Comparison of ENCODE assay signal across 8 cellular contexts in genomic region chr18:71398530-71398929, GRCh38.
A peak's percentile ranks its signal among the peaks of the same experiment; 100 is the strongest.
DNase-seq lines count a peak whose midpoint lies in the region; ATAC-seq, FAIRE-seq and TF ChIP-seq lines count a peak whose summit lies in the region.

No MANE protein-coding gene starts in this region.

- FAIRE-seq in astrocyte (lab: Jason Lieb, UNC) = no peak
- FAIRE-seq in small intestine (lab: Jason Lieb, UNC) = no peak

- H3K9me3 ChIP-seq in astrocyte (ENCODE audit: insufficient read depth, low read depth, low read length) = no peaks in the 10 kb centered on the region
- H3K9me3 ChIP-seq in small intestine (ENCODE audit: control insufficient read depth, low read depth) = no peaks in the 10 kb centered on the region

- no peaks in the 10 kb centered on the region for H3K4me1 Mint-ChIP-seq in GM23338
- no peaks in the 10 kb centered on the region for H3K4me1 Mint-ChIP-seq in astrocyte (ENCODE audit: low read depth, unreplicated experiment)

- H3K9me3 Mint-ChIP-seq in GM23338 = peaks cover 87% of the 10 kb centered on the region
- peaks cover 3% of the 10 kb centered on the region for H3K9me3 Mint-ChIP-seq in astrocyte (ENCODE audit: unreplicated experiment)

- no peaks in the 10 kb centered on the region for H3F3A ChIP-seq in GM23338 (replicated peaks; ENCODE audit: low read depth)

- H3K36me3 Mint-ChIP-seq in GM23338 (ENCODE audit: low read depth) = peaks cover 23% of the 10 kb centered on the region
- no peaks in the 10 kb centered on the region for H3K36me3 Mint-ChIP-seq in astrocyte (ENCODE audit: low read depth, unreplicated experiment)

- H3K9me2 ChIP-seq in GM23338 (ENCODE audit: insufficient read depth) = no peaks in the 10 kb centered on the region

- DNase-seq in GM23338 (ENCODE audit: low spot score) = peak; percentile 1
- DNase-seq in NCI-H2081 (lab: John Stamatoyannopoulos, UW) = peak; percentile 37 to 62
- peak; percentile 3 for DNase-seq in astrocyte (ENCODE audit: low read depth)
- peak; percentile 80 for DNase-seq in midbrain (lab: John Stamatoyannopoulos, UW)
- DNase-seq in NOMO-1 treated with dmso at 0.1 percent for 144 hours (lab: John Stamatoyannopoulos, UW; ENCODE audit: unreplicated experiment) = no peak
- DNase-seq in small intestine = no peak
- no peak for DNase-seq in stimulated activated CD4-positive, alpha-beta T cell treated with anti-CD3 and anti-CD28 coated beads, Interleukin-2, amount 100 ng/mL, for 48 hours
- DNase-seq in HCEC 1CT = no peak

- H3K27ac ChIP-seq in GM23338 (ENCODE audit: low read depth) = no peak overlapping the region
- H3K27ac ChIP-seq in astrocyte (ENCODE audit: low read depth, low read length) = no peak overlapping the region
- H3K27ac ChIP-seq in small intestine (ENCODE audit: low read depth in 1 of 2, low read length in 1 of 2) = no peak overlapping the region

- H3K79me2 ChIP-seq in GM23338 (replicated peaks; ENCODE audit: insufficient read depth) (no peaks in the 10 kb centered on the region), astrocyte (ENCODE audit: insufficient read depth, low read length) (no peaks in the 10 kb centered on the region)

- H3K36me3 ChIP-seq in GM23338 (ENCODE audit: insufficient read depth) (peaks cover 9% of the 10 kb centered on the region), astrocyte (ENCODE audit: insufficient read depth, low read length) (no peaks in the 10 kb centered on the region), small intestine (ENCODE audit: control insufficient read depth in 2 of 2, insufficient read depth in 2 of 2, low read length in 2 of 2) (no peaks in the 10 kb centered on the region)

- no peaks in the 10 kb centered on the region for H3K27me3 ChIP-seq in GM23338 (ENCODE audit: insufficient read depth)
- H3K27me3 ChIP-seq in astrocyte (ENCODE audit: insufficient read depth, low read length) = no peaks in the 10 kb centered on the region
- no peaks in the 10 kb centered on the region for H3K27me3 ChIP-seq in small intestine (ENCODE audit: control insufficient read depth in 2 of 2, insufficient read depth in 2 of 2, low read length in 2 of 2)

- no peak overlapping the region for H3K27ac Mint-ChIP-seq in GM23338
- no peak overlapping the region for H3K27ac Mint-ChIP-seq in astrocyte (ENCODE audit: unreplicated experiment)

- 27 to 54% (median 35%) methylated on average over 4 of the region's 4 CpGs for WGBS in small intestine, 3 donors

- H3K4me1 ChIP-seq in GM23338 (ENCODE audit: insufficient read depth) (no peaks in the 10 kb centered on the region), astrocyte (ENCODE audit: insufficient read depth, low read length) (no peaks in the 10 kb centered on the region), small intestine (ENCODE audit: control insufficient read depth in 2 of 2, insufficient read depth in 1 of 2, low read depth in 1 of 2, low read length in 1 of 2) (no peaks in the 10 kb centered on the region)

- no peak for ATAC-seq in GM23338

- TF ChIP-seq CTCF in GM23338 (conservative IDR thresholded peaks at IDR 0.05; ENCODE audit: low read depth in 2 of 2) (no peak), astrocyte (IDR thresholded peaks at IDR 0.05; ENCODE audit: insufficient read depth, low read depth, low read length) (peak; percentile 21)

- H4K20me1 ChIP-seq in GM23338 (replicated peaks; ENCODE audit: insufficient read depth) = no peaks in the 10 kb centered on the region
- no peaks in the 10 kb centered on the region for H4K20me1 ChIP-seq in astrocyte (ENCODE audit: insufficient read depth, low read length)

- H3K27me3 Mint-ChIP-seq in GM23338 (ENCODE audit: insufficient read depth, low read depth, poor library complexity) = no peaks in the 10 kb centered on the region
- H3K27me3 Mint-ChIP-seq in astrocyte (ENCODE audit: low read depth, unreplicated experiment) = no peaks in the 10 kb centered on the region

- H3K4me2 ChIP-seq in GM23338 = no peak overlapping the region
- no peak overlapping the region for H3K4me2 ChIP-seq in astrocyte (ENCODE audit: low read length)

- H2AFZ ChIP-seq in GM23338 (no peak overlapping the region), astrocyte (ENCODE audit: low read depth, low read length) (no peak overlapping the region)

- H3K4me3 Mint-ChIP-seq in GM23338 (no peak overlapping the region), astrocyte (ENCODE audit: unreplicated experiment) (no peak overlapping the region)

- no peak overlapping the region for H3K9ac ChIP-seq in astrocyte (ENCODE audit: low read length)

- no peak overlapping the region for H3K4me3 ChIP-seq in GM23338
- H3K4me3 ChIP-seq in astrocyte (ENCODE audit: insufficient read depth, low read depth, low read length) = no peak overlapping the region
- no peak overlapping the region for H3K4me3 ChIP-seq in small intestine (ENCODE audit: low read depth in 1 of 2, low read length in 2 of 2)

TF ChIP-seq in GM23338, 12 proteins besides CTCF, POLR2A, EP300 and RAD21 (continues in another document):
- TF ChIP-seq POLR2AphosphoS5 (IDR thresholded peaks at IDR 0.05; ENCODE audit: low read depth) = no peak
- no peak for TF ChIP-seq ETS1 (IDR thresholded peaks at IDR 0.05)
- TF ChIP-seq REST (IDR thresholded peaks at IDR 0.05; ENCODE audit: unreplicated experiment) = no peak

Comparison
In these comparisons a context has a peak if more than half of its experiments do, and no peak if none do; other contexts are left out.
1. DNase-seq: peak in GM23338 (single experiment), NCI-H2081 (2 of 2), astrocyte (single experiment) and midbrain (single experiment); none in NOMO-1 treated with dmso at 0.1 percent for 144 hours (single experiment), small intestine (single experiment), stimulated activated CD4-positive, alpha-beta T cell treated with anti-CD3 and anti-CD28 coated beads, Interleukin-2, amount 100 ng/mL, for 48 hours (0 of 2) and HCEC 1CT (single experiment).